In the genomic region with DNA sequence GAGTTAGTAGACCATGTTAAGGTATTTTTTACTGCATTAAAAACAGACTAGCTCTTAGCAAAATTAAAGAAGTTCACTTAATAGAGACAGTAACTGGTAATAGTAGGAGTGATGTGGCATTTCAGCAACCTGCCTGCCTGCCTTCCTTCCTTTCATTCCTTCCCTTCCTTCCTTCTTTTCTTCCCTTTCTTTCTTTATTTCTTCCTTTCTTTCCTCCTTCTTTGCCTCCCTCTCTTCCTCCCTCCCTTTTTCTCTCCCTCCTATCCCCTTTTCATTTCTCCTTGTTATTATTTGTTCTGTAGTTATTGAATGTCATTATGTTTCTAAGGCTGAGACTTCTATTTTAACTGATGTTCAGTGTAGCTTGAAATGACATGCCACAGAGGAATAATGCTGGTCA, we compare ENCODE assay signal across 1 cellular context.
TF ChIP-seq lines count a peak whose summit lies in the region.

No MANE protein-coding gene starts in this region.

TF ChIP-seq in GM23338, 12 proteins besides CTCF, POLR2A, EP300 and RAD21 (continued from another document):
- TF ChIP-seq, protein P1, sequence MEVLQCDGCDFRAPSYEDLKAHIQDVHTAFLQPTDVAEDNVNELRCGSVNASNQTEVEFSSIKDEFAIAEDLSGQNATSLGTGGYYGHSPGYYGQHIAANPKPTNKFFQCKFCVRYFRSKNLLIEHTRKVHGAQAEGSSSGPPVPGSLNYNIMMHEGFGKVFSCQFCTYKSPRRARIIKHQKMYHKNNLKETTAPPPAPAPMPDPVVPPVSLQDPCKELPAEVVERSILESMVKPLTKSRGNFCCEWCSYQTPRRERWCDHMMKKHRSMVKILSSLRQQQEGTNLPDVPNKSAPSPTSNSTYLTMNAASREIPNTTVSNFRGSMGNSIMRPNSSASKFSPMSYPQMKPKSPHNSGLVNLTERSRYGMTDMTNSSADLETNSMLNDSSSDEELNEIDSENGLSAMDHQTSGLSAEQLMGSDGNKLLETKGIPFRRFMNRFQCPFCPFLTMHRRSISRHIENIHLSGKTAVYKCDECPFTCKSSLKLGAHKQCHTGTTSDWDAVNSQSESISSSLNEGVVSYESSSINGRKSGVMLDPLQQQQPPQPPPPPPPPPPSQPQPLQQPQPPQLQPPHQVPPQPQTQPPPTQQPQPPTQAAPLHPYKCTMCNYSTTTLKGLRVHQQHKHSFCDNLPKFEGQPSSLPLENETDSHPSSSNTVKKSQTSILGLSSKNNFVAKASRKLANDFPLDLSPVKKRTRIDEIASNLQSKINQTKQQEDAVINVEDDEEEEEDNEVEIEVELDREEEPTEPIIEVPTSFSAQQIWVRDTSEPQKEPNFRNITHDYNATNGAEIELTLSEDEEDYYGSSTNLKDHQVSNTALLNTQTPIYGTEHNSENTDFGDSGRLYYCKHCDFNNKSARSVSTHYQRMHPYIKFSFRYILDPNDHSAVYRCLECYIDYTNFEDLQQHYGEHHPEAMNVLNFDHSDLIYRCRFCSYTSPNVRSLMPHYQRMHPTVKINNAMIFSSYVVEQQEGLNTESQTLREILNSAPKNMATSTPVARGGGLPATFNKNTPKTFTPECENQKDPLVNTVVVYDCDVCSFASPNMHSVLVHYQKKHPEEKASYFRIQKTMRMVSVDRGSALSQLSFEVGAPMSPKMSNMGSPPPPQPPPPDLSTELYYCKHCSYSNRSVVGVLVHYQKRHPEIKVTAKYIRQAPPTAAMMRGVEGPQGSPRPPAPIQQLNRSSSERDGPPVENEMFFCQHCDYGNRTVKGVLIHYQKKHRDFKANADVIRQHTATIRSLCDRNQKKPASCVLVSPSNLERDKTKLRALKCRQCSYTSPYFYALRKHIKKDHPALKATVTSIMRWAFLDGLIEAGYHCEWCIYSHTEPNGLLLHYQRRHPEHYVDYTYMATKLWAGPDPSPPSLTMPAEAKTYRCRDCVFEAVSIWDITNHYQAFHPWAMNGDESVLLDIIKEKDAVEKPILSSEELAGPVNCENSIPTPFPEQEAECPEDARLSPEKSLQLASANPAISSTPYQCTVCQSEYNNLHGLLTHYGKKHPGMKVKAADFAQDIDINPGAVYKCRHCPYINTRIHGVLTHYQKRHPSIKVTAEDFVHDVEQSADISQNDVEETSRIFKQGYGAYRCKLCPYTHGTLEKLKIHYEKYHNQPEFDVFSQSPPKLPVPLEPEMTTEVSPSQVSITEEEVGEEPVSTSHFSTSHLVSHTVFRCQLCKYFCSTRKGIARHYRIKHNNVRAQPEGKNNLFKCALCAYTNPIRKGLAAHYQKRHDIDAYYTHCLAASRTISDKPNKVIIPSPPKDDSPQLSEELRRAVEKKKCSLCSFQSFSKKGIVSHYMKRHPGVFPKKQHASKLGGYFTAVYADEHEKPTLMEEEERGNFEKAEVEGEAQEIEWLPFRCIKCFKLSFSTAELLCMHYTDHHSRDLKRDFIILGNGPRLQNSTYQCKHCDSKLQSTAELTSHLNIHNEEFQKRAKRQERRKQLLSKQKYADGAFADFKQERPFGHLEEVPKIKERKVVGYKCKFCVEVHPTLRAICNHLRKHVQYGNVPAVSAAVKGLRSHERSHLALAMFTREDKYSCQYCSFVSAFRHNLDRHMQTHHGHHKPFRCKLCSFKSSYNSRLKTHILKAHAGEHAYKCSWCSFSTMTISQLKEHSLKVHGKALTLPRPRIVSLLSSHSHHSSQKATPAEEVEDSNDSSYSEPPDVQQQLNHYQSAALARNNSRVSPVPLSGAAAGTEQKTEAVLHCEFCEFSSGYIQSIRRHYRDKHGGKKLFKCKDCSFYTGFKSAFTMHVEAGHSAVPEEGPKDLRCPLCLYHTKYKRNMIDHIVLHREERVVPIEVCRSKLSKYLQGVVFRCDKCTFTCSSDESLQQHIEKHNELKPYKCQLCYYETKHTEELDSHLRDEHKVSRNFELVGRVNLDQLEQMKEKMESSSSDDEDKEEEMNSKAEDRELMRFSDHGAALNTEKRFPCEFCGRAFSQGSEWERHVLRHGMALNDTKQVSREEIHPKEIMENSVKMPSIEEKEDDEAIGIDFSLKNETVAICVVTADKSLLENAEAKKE (CRISPR knock-in tag; IDR thresholded peaks at IDR 0.05), result no peak
- TF ChIP-seq EZH2 (IDR thresholded peaks at IDR 0.05; ENCODE audit: low read depth, unreplicated experiment) (no peak), JUNB (IDR thresholded peaks at IDR 0.05; ENCODE audit: unreplicated experiment) (no peak), STAT1 (IDR thresholded peaks at IDR 0.05; ENCODE audit: unreplicated experiment) (no peak), CREB1 (CRISPR knock-in tag; IDR thresholded peaks at IDR 0.05; ENCODE audit: low read depth) (no peak), ZNF114 (CRISPR knock-in tag; IDR thresholded peaks at IDR 0.05) (no peak), ZNF331 (CRISPR knock-in tag; IDR thresholded peaks at IDR 0.05; ENCODE audit: low read depth) (no peak), REST (IDR thresholded peaks at IDR 0.05; ENCODE audit: unreplicated experiment) (no peak), NANOG (IDR thresholded peaks at IDR 0.05; ENCODE audit: borderline replicate concordance) (no peak), POLR2AphosphoS5 (IDR thresholded peaks at IDR 0.05; ENCODE audit: low read depth) (no peak), EZH2phosphoT487 (IDR thresholded peaks at IDR 0.05; ENCODE audit: unreplicated experiment) (no peak)
